8 cellular contexts compared by ENCODE assay signal in genomic region chr10:67764012-67764822, GRCh38.
DNase-seq lines count a peak whose midpoint lies in the region; ATAC-seq and TF ChIP-seq lines count a peak whose summit lies in the region.

No MANE protein-coding gene starts in this region.

- peak overlapping the region; percentile 79 for H2BK5ac ChIP-seq in trophoblast cell (ENCODE audit: low read depth, low read length, poor library complexity)

- H3K9ac ChIP-seq in trophoblast cell (ENCODE audit: low read length): peak overlapping the region; percentile 79

- DNase-seq in GM12864 (ENCODE audit: low read depth) (peak; percentile 89), NCI-H1417 treated with DMSO at 0.1 percent for 48 hours (lab: John Stamatoyannopoulos, UW) (peak; percentile 52), SW 1271 (lab: John Stamatoyannopoulos, UW) (peak; percentile 71 to 85), heart left ventricle (peak; percentile 92 to 93 (median 93)), trophoblast cell (peak; percentile 95 to 98), transverse colon (peak; percentile 96)

- peak overlapping the region; percentile 78 for H2BK120ac ChIP-seq in trophoblast cell (ENCODE audit: insufficient read depth, low read length, poor library complexity)

- peak overlapping the region; percentile 86 for H4K91ac ChIP-seq in trophoblast cell (ENCODE audit: low read depth, low read length)

- H4K8ac ChIP-seq in trophoblast cell (ENCODE audit: low read depth, low read length): peak overlapping the region; percentile 64

- H3K4me1 ChIP-seq in heart left ventricle: peaks cover 0 to 16% (median 4%) of the 10 kb centered on the region in 12 donors
- H3K4me1 ChIP-seq in trophoblast cell (ENCODE audit: control insufficient read depth in 1 of 2, insufficient read depth in 2 of 2, low read length in 2 of 2): peaks cover 0 to 5% of the 10 kb centered on the region in 2 experiments
- peaks cover 0 to 9% (median 2%) of the 10 kb centered on the region in 4 donors for H3K4me1 ChIP-seq in transverse colon

- H3K4me2 ChIP-seq in trophoblast cell (ENCODE audit: low read length): peak overlapping the region; percentile 93

- peak overlapping the region; percentile 51 for H2AFZ ChIP-seq in trophoblast cell (ENCODE audit: insufficient read depth, low read length, poor library complexity)

- peak overlapping the region; percentile 63 for H3K18ac ChIP-seq in trophoblast cell (ENCODE audit: low read length)

- peak overlapping the region; percentile 76 for H4K12ac ChIP-seq in trophoblast cell (ENCODE audit: low read depth, low read length)

- ATAC-seq in HG02798 (IDR thresholded peaks at IDR 0.05; ENCODE audit: poor library complexity, unreplicated experiment) (peak; percentile 87), heart left ventricle (peak; percentile 93 to 96 (median 94))

- no peaks in the 10 kb centered on the region for H3K79me2 ChIP-seq in trophoblast cell (ENCODE audit: control insufficient read depth, insufficient read depth, low read length, poor library complexity)

- H3K9me3 ChIP-seq in heart left ventricle: no peaks in the 10 kb centered on the region
- H3K9me3 ChIP-seq in trophoblast cell (ENCODE audit: insufficient read depth, low read depth, low read length): no peaks in the 10 kb centered on the region
- no peaks in the 10 kb centered on the region for H3K9me3 ChIP-seq in transverse colon

- no peak for TF ChIP-seq EP300 in transverse colon (IDR thresholded peaks at IDR 0.05; ENCODE audit: low read depth)

- peak overlapping the region; percentile 6 for H3K14ac ChIP-seq in trophoblast cell (ENCODE audit: low read length)

- 0% methylated on average over 55 to 56 of the region's 56 CpGs for WGBS in adipose tissue, 3 donors
- WGBS in heart left ventricle, 4 donors: 0 to 1% (median 0%) methylated on average over 51 to 56 of the region's 56 CpGs
- no CpG with 5 or more reads among the region's 56 CpGs for WGBS in trophoblast cell (ENCODE audit: extremely low coverage, insufficient coverage, insufficient read length)
- 0% methylated on average over 13 to 56 of the region's 56 CpGs for WGBS in transverse colon (ENCODE audit: low coverage in 1 of 2), 2 donors

- H3K4me3 ChIP-seq in GM12864 (ENCODE audit: low read depth, low read length) (peak overlapping the region; percentile 73), heart left ventricle (peak overlapping the region; percentile 56 to 88 (median 75)), trophoblast cell (ENCODE audit: low read depth, low read length) (peak overlapping the region; percentile 85), transverse colon (peak overlapping the region; percentile 44 to 80 (median 74))

- intact Hi-C loops in heart left ventricle (cut with DNase I): loop anchor here in 3 of 10 donors (5.0 to 10.0 kb wide), 3 partner anchors 67 to 99 kb away; partner anchors contain the start of gene CTNNA3 (in 3 of the 3)
- intact Hi-C loops in transverse colon (cut with DNase I; ENCODE audit: low total_unique reads): no loop called here

- H2AK5ac ChIP-seq in trophoblast cell (ENCODE audit: low read length): no peak overlapping the region

- H3K4ac ChIP-seq in trophoblast cell (ENCODE audit: low read depth, low read length): peak overlapping the region; percentile 16

- H3K27me3 ChIP-seq in heart left ventricle (no peaks in the 10 kb centered on the region), trophoblast cell (ENCODE audit: insufficient read depth, low read length) (no peaks in the 10 kb centered on the region), transverse colon (no peaks in the 10 kb centered on the region)

- TF ChIP-seq CTCF in GM12864 (IDR thresholded peaks at IDR 0.05; ENCODE audit: low read depth, low read length, missing control alignments) (no peak), heart left ventricle (IDR thresholded peaks at IDR 0.05) (no peak), transverse colon (IDR thresholded peaks at IDR 0.05) (no peak)

- H3K36me3 ChIP-seq in heart left ventricle: no peaks in the 10 kb centered on the region
- H3K36me3 ChIP-seq in trophoblast cell (ENCODE audit: control insufficient read depth in 1 of 2, insufficient read depth in 2 of 2, low read length in 2 of 2): no peaks in the 10 kb centered on the region
- H3K36me3 ChIP-seq in transverse colon: no peaks in the 10 kb centered on the region

- no peak for TF ChIP-seq POLR2A in heart left ventricle (IDR thresholded peaks at IDR 0.05)
- TF ChIP-seq POLR2A in transverse colon (IDR thresholded peaks at IDR 0.05): no peak

- H3K27ac ChIP-seq in adipose tissue (ENCODE audit: low read depth, low read length): peak overlapping the region; percentile 62
- H3K27ac ChIP-seq in heart left ventricle: peak overlapping the region; percentile 81 to 97 (median 95)
- peak overlapping the region; percentile 50 for H3K27ac ChIP-seq in trophoblast cell (ENCODE audit: low read depth, low read length)
- peak overlapping the region; percentile 91 to 99 (median 96) for H3K27ac ChIP-seq in transverse colon

- peak overlapping the region; percentile 59 for H2BK12ac ChIP-seq in trophoblast cell (ENCODE audit: low read length)

- H3K23ac ChIP-seq in trophoblast cell (ENCODE audit: low read length): no peak overlapping the region

- peaks cover 7% of the 10 kb centered on the region for H3K79me1 ChIP-seq in trophoblast cell (ENCODE audit: low read length)

- in situ Hi-C loops in transverse colon (cut with MboI; ENCODE audit: low pct_ligation_motif_present in 1 of 4, low pct_unique_long_range_greater_than_20kb in 1 of 4, low sequenced_read_pairs in 3 of 4): no loop called here

Comparison
In these comparisons a context has a peak if more than half of its experiments do, and no peak if none do; other contexts are left out.
1. Peak in every context shown above with its lines: DNase-seq, ATAC-seq, H3K4me3 ChIP-seq and H3K27ac ChIP-seq.